Comparison of ENCODE assay signal across 1 cellular context in the genomic region with DNA sequence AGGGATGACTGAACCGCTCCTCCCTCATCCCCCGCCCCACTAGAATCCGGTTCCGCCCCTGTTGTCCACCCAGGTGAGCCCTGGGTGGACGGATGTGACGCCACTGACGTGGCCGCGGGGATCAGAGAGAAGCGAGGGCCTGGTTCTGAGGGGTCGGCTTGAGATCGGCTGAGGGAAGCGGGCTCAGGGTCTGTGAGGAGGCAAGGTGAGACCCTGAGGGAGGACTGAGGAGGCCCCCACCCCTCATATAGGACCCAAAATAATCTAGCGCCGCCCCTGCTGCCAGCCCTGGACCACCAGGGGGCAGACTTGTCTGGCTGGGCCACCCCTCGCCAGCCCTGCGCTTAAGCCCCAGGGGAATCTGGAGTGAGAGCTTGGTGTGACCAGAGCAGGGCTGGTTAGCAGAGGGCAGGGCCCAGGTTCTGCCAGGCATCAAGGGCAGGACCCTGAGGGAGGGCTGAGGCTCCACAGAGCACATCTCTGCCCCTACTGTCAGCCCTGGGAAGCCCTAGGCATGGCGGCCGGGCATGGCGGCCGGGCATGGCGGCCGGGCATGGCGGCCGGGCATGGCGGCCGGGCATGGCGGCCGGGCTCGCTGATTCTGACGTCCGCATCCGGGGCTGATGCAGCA.
TF ChIP-seq lines count a peak whose summit lies in the region.

A gene with protein sequence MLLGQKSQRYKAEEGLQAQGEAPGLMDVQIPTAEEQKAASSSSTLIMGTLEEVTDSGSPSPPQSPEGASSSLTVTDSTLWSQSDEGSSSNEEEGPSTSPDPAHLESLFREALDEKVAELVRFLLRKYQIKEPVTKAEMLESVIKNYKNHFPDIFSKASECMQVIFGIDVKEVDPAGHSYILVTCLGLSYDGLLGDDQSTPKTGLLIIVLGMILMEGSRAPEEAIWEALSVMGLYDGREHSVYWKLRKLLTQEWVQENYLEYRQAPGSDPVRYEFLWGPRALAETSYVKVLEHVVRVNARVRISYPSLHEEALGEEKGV (plus strand): TSS at position 103 of the 631 bp plus-strand sequence. CDS start 3,090 bp downstream, outside the sequence.

TF ChIP-seq in GM23338, 12 proteins besides CTCF, POLR2A, EP300 and RAD21 (continued from another document):
- TF ChIP-seq, protein P1, sequence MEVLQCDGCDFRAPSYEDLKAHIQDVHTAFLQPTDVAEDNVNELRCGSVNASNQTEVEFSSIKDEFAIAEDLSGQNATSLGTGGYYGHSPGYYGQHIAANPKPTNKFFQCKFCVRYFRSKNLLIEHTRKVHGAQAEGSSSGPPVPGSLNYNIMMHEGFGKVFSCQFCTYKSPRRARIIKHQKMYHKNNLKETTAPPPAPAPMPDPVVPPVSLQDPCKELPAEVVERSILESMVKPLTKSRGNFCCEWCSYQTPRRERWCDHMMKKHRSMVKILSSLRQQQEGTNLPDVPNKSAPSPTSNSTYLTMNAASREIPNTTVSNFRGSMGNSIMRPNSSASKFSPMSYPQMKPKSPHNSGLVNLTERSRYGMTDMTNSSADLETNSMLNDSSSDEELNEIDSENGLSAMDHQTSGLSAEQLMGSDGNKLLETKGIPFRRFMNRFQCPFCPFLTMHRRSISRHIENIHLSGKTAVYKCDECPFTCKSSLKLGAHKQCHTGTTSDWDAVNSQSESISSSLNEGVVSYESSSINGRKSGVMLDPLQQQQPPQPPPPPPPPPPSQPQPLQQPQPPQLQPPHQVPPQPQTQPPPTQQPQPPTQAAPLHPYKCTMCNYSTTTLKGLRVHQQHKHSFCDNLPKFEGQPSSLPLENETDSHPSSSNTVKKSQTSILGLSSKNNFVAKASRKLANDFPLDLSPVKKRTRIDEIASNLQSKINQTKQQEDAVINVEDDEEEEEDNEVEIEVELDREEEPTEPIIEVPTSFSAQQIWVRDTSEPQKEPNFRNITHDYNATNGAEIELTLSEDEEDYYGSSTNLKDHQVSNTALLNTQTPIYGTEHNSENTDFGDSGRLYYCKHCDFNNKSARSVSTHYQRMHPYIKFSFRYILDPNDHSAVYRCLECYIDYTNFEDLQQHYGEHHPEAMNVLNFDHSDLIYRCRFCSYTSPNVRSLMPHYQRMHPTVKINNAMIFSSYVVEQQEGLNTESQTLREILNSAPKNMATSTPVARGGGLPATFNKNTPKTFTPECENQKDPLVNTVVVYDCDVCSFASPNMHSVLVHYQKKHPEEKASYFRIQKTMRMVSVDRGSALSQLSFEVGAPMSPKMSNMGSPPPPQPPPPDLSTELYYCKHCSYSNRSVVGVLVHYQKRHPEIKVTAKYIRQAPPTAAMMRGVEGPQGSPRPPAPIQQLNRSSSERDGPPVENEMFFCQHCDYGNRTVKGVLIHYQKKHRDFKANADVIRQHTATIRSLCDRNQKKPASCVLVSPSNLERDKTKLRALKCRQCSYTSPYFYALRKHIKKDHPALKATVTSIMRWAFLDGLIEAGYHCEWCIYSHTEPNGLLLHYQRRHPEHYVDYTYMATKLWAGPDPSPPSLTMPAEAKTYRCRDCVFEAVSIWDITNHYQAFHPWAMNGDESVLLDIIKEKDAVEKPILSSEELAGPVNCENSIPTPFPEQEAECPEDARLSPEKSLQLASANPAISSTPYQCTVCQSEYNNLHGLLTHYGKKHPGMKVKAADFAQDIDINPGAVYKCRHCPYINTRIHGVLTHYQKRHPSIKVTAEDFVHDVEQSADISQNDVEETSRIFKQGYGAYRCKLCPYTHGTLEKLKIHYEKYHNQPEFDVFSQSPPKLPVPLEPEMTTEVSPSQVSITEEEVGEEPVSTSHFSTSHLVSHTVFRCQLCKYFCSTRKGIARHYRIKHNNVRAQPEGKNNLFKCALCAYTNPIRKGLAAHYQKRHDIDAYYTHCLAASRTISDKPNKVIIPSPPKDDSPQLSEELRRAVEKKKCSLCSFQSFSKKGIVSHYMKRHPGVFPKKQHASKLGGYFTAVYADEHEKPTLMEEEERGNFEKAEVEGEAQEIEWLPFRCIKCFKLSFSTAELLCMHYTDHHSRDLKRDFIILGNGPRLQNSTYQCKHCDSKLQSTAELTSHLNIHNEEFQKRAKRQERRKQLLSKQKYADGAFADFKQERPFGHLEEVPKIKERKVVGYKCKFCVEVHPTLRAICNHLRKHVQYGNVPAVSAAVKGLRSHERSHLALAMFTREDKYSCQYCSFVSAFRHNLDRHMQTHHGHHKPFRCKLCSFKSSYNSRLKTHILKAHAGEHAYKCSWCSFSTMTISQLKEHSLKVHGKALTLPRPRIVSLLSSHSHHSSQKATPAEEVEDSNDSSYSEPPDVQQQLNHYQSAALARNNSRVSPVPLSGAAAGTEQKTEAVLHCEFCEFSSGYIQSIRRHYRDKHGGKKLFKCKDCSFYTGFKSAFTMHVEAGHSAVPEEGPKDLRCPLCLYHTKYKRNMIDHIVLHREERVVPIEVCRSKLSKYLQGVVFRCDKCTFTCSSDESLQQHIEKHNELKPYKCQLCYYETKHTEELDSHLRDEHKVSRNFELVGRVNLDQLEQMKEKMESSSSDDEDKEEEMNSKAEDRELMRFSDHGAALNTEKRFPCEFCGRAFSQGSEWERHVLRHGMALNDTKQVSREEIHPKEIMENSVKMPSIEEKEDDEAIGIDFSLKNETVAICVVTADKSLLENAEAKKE (CRISPR knock-in tag; IDR thresholded peaks at IDR 0.05), result no peak
- no peak for TF ChIP-seq JUNB (IDR thresholded peaks at IDR 0.05; ENCODE audit: unreplicated experiment)
- no peak for TF ChIP-seq CREB1 (CRISPR knock-in tag; IDR thresholded peaks at IDR 0.05; ENCODE audit: low read depth)
- no peak for TF ChIP-seq ZNF114 (CRISPR knock-in tag; IDR thresholded peaks at IDR 0.05)
- TF ChIP-seq EZH2phosphoT487 (IDR thresholded peaks at IDR 0.05; ENCODE audit: unreplicated experiment), result no peak
- no peak for TF ChIP-seq ZNF331 (CRISPR knock-in tag; IDR thresholded peaks at IDR 0.05; ENCODE audit: low read depth)
